ENCODE assay signal across 22 cellular contexts in the genomic region with DNA sequence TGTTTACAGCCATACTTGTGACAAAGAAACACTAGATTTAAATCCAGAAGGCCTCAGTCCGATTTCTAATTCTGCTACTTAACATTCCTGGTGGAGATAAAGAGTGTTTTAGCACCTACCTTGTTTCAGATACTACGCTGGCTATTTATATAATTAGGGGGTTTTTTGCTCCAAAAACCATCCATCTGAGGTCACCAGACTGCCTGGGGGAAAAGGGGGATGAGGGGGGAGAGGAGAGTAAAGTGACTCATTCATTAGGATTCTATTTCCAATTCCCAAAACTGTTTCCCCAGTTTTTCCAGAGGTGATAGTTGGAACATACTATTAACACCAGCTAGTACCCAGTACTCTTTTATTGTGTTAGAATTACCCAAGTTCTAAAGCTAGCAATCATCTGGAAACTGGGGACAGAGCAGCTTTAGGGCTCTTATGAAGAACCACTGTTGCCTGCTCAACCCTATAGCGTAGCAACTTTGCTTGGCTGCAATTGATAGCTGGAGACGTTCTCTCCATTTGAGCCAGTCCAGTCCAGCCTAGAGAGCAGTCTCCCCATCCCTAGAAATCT. TPM values are rescaled to one million over a fixed set of nuclear protein-coding genes. Genes with fewer than 3 reads are reported as not detected.
"Had no signal": no experiment of that assay in that cellular context is flagged by ENCODE, and none has a peak within 500 bp of the region (broad histone marks: within the 10 kb centered on the region; RNA-seq: fewer than 3 reads in every experiment).

No MANE protein-coding gene starts in this region.

- H3K27me3 Mint-ChIP-seq: activated CD4-positive, alpha-beta T cell treated with anti-CD3 and anti-CD28 coated beads, Interleukin-2, amount 10 ng/mL, durations not matched to agents 7 days and 5 days; brain; dendritic cell treated with granulocyte-macrophage colony-stimulating factor and Interleukin-4, amounts not matched to agents 40 ng/mL and 50 ng/mL, for 4 days; effector memory CD8-positive, alpha-beta T cell; naive thymus-derived CD4-positive, alpha-beta T cell had no signal

- H3K27me3 ChIP-seq: heart left ventricle, neutrophil, right atrium auricular region, stomach, thyroid gland had no signal

- H3K4me3 ChIP-seq: heart left ventricle, right atrium auricular region, skin epidermis, stomach, thyroid gland had no signal

- H3K27ac Mint-ChIP-seq: activated CD4-positive, alpha-beta T cell treated with anti-CD3 and anti-CD28 coated beads, Interleukin-2, amount 10 ng/mL, durations not matched to agents 7 days and 5 days; activated T-helper 2 cell treated with anti-CD3 and anti-CD28 coated beads, Interferon-gamma antibody, Interleukin-2, Interleukin-4, amounts not matched to agents 10 μg/mL and 5 μg/mL and 100 μg/mL, durations not matched to agents 14 hours and 24 hours and 36 hours; dendritic cell treated with granulocyte-macrophage colony-stimulating factor and Interleukin-4, amounts not matched to agents 40 ng/mL and 50 ng/mL, for 4 days; effector memory CD8-positive, alpha-beta T cell; T-helper 1 cell treated with Interleukin-12 subunit alpha and Interleukin-12 subunit beta and Interleukin-4 antibody, amounts not matched to agents 30 μg/mL and 1 μg/mL, for 36 hours had no signal

- ATAC-seq: effector memory CD8-positive, alpha-beta T cell; heart left ventricle; left colon; naive thymus-derived CD4-positive, alpha-beta T cell had no signal

- H3K4me3 Mint-ChIP-seq: activated CD4-positive, alpha-beta T cell treated with anti-CD3 and anti-CD28 coated beads, Interleukin-2, amount 10 ng/mL, durations not matched to agents 7 days and 5 days; dendritic cell treated with granulocyte-macrophage colony-stimulating factor and Interleukin-4, amounts not matched to agents 40 ng/mL and 50 ng/mL, for 4 days; effector memory CD8-positive, alpha-beta T cell; naive thymus-derived CD4-positive, alpha-beta T cell; T-helper 1 cell treated with Interleukin-12 subunit alpha and Interleukin-12 subunit beta and Interleukin-4 antibody, amounts not matched to agents 30 μg/mL and 1 μg/mL, for 36 hours had no signal

- H3K9me3 ChIP-seq: heart left ventricle, neutrophil, right atrium auricular region, stomach, thyroid gland had no signal

- H3K9me3 Mint-ChIP-seq: activated CD4-positive, alpha-beta T cell treated with anti-CD3 and anti-CD28 coated beads, Interleukin-2, amount 10 ng/mL, durations not matched to agents 7 days and 5 days; activated T-helper 2 cell treated with anti-CD3 and anti-CD28 coated beads, Interferon-gamma antibody, Interleukin-2, Interleukin-4, amounts not matched to agents 10 μg/mL and 5 μg/mL and 100 μg/mL, durations not matched to agents 14 hours and 24 hours and 36 hours; brain; dendritic cell treated with granulocyte-macrophage colony-stimulating factor and Interleukin-4, amounts not matched to agents 40 ng/mL and 50 ng/mL, for 4 days; effector memory CD8-positive, alpha-beta T cell; T-helper 1 cell treated with Interleukin-12 subunit alpha and Interleukin-12 subunit beta and Interleukin-4 antibody, amounts not matched to agents 30 μg/mL and 1 μg/mL, for 36 hours had no signal

- H3K27ac ChIP-seq: neutrophil, skin epidermis, thyroid gland had no signal

- DNase-seq: activated CD4-positive, alpha-beta T cell treated with anti-CD3 and anti-CD28 coated beads, Interleukin-2, amount 10 ng/mL, durations not matched to agents 7 days and 5 days; activated CD4-positive, CD25-positive, alpha-beta regulatory T cell; activated CD8-positive, alpha-beta memory T cell treated with anti-CD3 and anti-CD28 coated beads for 24 hours; activated naive CD4-positive, alpha-beta T cell treated with anti-CD3 and anti-CD28 coated beads, Interleukin-2, amount 50 U/mL, for 16 hours; activated T-cell treated with anti-CD3 and anti-CD28 coated beads for 4 hours; effector memory CD8-positive, alpha-beta T cell; heart left ventricle; left colon; naive thymus-derived CD4-positive, alpha-beta T cell; stimulated activated CD4-positive, alpha-beta T cell treated with anti-CD3 and anti-CD28 coated beads, Interleukin-4, amount 100 ng/mL, for 4 hours; stomach; thyroid gland had no signal

RNA-seq across cellular contexts. Expression of a gene that starts 39.1 kb away (rescaled TPM):
- total RNA-seq: activated CD4-positive, alpha-beta T cell treated with anti-CD3 and anti-CD28 coated beads, Interleukin-2, amount 10 ng/mL, durations not matched to agents 7 days and 5 days; activated T-helper 2 cell treated with anti-CD3 and anti-CD28 coated beads, Interferon-gamma antibody, Interleukin-2, Interleukin-4, amounts not matched to agents 10 μg/mL and 5 μg/mL and 100 μg/mL, durations not matched to agents 14 hours and 24 hours and 36 hours; epithelial cell of proximal tubule; heart left ventricle; lung microvascular endothelial cell; mononuclear cell; naive thymus-derived CD4-positive, alpha-beta T cell; right atrium auricular region; stomach; thyroid gland had no signal
- polyA plus RNA-seq: heart left ventricle; naive thymus-derived CD4-positive, alpha-beta T cell; stomach had no signal
